In the genomic region with DNA sequence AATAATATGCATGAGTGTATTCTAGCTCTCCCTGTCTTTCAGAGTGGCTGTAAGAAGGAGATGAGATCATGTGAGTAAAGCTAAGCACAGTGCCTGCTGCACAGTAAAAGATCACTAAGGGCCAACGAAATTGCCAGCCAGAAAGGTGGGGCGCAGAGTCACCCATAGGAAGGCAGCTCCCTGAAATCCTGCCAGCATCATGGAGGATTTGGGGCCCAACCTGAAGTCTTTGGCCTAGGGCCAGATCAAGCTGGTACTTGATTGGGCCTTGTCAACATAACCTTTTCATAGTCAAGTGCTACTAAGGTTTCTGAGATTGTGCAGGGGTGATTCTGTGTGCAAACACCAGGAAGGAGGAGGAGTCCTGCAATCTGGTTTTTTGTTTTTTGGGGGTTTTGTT, we compare ENCODE assay signal across 27 cellular contexts. TPM values are rescaled to one million over a fixed set of nuclear protein-coding genes. Genes with fewer than 3 reads are reported as not detected.
DNase-seq lines count a peak whose midpoint lies in the region; ATAC-seq, FAIRE-seq and TF ChIP-seq lines count a peak whose summit lies in the region.
"Had no signal": no experiment of that assay in that cellular context is flagged by ENCODE, and none has a peak within 500 bp of the region (broad histone marks: within the 10 kb centered on the region; RNA-seq: fewer than 3 reads in every experiment).

No MANE protein-coding gene starts in this region.

- in situ Hi-C loops in KBM-7 (cut with MboI; ENCODE audit: low pct_unique_long_range_greater_than_20kb, low sequenced_read_pairs), result no loop called here

- 38 to 66% methylated on average over 2 of the region's 2 CpGs for WGBS in thyroid gland, 2 donors

- intact Hi-C loops in thyroid gland (cut with DNase I), result loop anchor here (5.0 kb wide), 1 partner anchor 109 kb away; no protein-coding TSS in a partner anchor

- no peaks in the 10 kb centered on the region for H3K9me3 Mint-ChIP-seq in HFFc6

- TF ChIP-seq CTCF in bronchial epithelial cell (IDR thresholded peaks at IDR 0.05; ENCODE audit: insufficient read depth, low read length, severe bottlenecking), result no peak
- TF ChIP-seq CTCF in thyroid gland (IDR thresholded peaks at IDR 0.05), result no peak
- no peak for TF ChIP-seq CTCF in HFFc6 (IDR thresholded peaks at IDR 0.05)

- peaks cover 14 to 44% of the 10 kb centered on the region in 2 donors for H3K4me1 ChIP-seq in thyroid gland
- H3K4me1 ChIP-seq: heart right ventricle had no signal

- no peaks in the 10 kb centered on the region for H3K27me3 ChIP-seq in bronchial epithelial cell (ENCODE audit: control insufficient read depth, insufficient read depth, low read length)
- H3K27me3 ChIP-seq in thyroid gland, result no peaks in the 10 kb centered on the region
- H3K27me3 ChIP-seq: cardiac muscle cell had no signal

- H3K9me3 ChIP-seq in thyroid gland, result no peaks in the 10 kb centered on the region
- H3K9me3 ChIP-seq: heart right ventricle had no signal

- no peak overlapping the region for H3K27ac Mint-ChIP-seq in HFFc6
- H3K27ac Mint-ChIP-seq: activated CD8-positive, alpha-beta T cell treated with anti-CD3 and anti-CD28 coated beads, Interleukin-2, amount 10 ng/mL, durations not matched to agents 7 days and 5 days had no signal

- H3K4me3 ChIP-seq in bronchial epithelial cell (ENCODE audit: low read depth, low read length) (no peak overlapping the region), thyroid gland (replicated peaks in 1 of 3) (no peak overlapping the region)
- H3K4me3 ChIP-seq: cardiac muscle cell, GM23248, heart right ventricle had no signal

- H3K27me3 Mint-ChIP-seq in HFFc6 (ENCODE audit: insufficient read depth), result peaks cover 11% of the 10 kb centered on the region

- no peak overlapping the region for H3K4me3 Mint-ChIP-seq in HFFc6
- H3K4me3 Mint-ChIP-seq: activated CD8-positive, alpha-beta T cell treated with anti-CD3 and anti-CD28 coated beads, Interleukin-2, amount 10 ng/mL, durations not matched to agents 7 days and 5 days had no signal

- peak; percentile 61 for DNase-seq in NCI-H2171 treated with DMSO at 0.1 percent for 48 hours (lab: John Stamatoyannopoulos, UW)
- no peak for DNase-seq in NCI-H2171 (lab: John Stamatoyannopoulos, UW)
- peak; percentile 58 for DNase-seq in NCI-H2029 (lab: John Stamatoyannopoulos, UW)
- DNase-seq in bronchial epithelial cell (ENCODE audit: low read depth), result peak; percentile 60
- peak; percentile 72 to 76 for DNase-seq in thyroid gland
- no peak for DNase-seq in KBM-7
- DNase-seq in HFFc6, result no peak
- DNase-seq: activated CD8-positive, alpha-beta T cell treated with anti-CD3 and anti-CD28 coated beads, Interleukin-2, amount 10 ng/mL, durations not matched to agents 7 days and 5 days; activated T-cell treated with anti-CD3 and anti-CD28 coated beads, Interleukin-2, amount 50 U/mL, for 1 hour; amniotic stem cell; dermis blood vessel endothelial cell; GDM1; GM23248; heart right ventricle; mammary epithelial cell; NCI-H2227 treated with DMSO at 0.1 percent for 48 hours; retina; RPMI8226; stimulated activated CD4-positive, alpha-beta T cell treated with anti-CD3 and anti-CD28 coated beads, Interleukin-12 subunit alpha, Interleukin-12 subunit beta, amount 100 ng/mL, for 4 hours had no signal

- FAIRE-seq in bronchial epithelial cell (lab: Jason Lieb, UNC), result no peak
- FAIRE-seq: A204.1, D721Med, endothelial cell of umbilical vein, urothelium cell line had no signal

- ATAC-seq in HG02571 (IDR thresholded peaks at IDR 0.05; ENCODE audit: unreplicated experiment), result no peak
- ATAC-seq: activated CD4-positive, CD25-positive, alpha-beta regulatory T cell treated with anti-CD3 and anti-CD28 coated beads, Interleukin-2, amount 50 U/mL, for 24 hours; activated CD8-positive, alpha-beta T cell treated with anti-CD3 and anti-CD28 coated beads, Interleukin-2, amount 10 ng/mL, durations not matched to agents 7 days and 5 days had no signal

- no peaks in the 10 kb centered on the region for H3K36me3 Mint-ChIP-seq in HFFc6 (ENCODE audit: low read depth)

- no peak for TF ChIP-seq POLR2A in thyroid gland (IDR thresholded peaks at IDR 0.05)

- H3K36me3 ChIP-seq in bronchial epithelial cell (ENCODE audit: control insufficient read depth, insufficient read depth, low read length) (no peaks in the 10 kb centered on the region), thyroid gland (no peaks in the 10 kb centered on the region)
- H3K36me3 ChIP-seq: cardiac muscle cell, heart right ventricle had no signal

- H3K4me1 Mint-ChIP-seq in HFFc6 (ENCODE audit: low read depth), result no peaks in the 10 kb centered on the region

- H3K27ac ChIP-seq in thyroid gland, result peak overlapping the region; percentile 15 to 29 (median 17)
- H3K27ac ChIP-seq: cardiac muscle cell, GM23248, heart right ventricle had no signal

RNA-seq across cellular contexts. Expression of gene SCNN1B, which starts 16.5 kb away (rescaled TPM):
- total RNA-seq in bronchial epithelial cell (0.79 and 5.8 TPM in 2 replicates), thyroid gland (10 to 100 TPM in 3 of 4 donors, 1 to 10 TPM in 1; 8.1 to 30.5 (median 11.9) TPM)
- total RNA-seq in HFFc6 (2021; fragmentation: NEBNext Ultra II Directional; extraction: Animal tissue kit (Norgen Biotek cat#: 25700)), result not detected
- total RNA-seq: activated CD8-positive, alpha-beta T cell treated with anti-CD3 and anti-CD28 coated beads, Interleukin-2, amount 10 ng/mL, durations not matched to agents 7 days and 5 days; cardiac muscle cell; endothelial cell of umbilical vein; fibroblast of villous mesenchyme; GM23248 had no signal

Comparison
In these comparisons a context has a peak if more than half of its experiments do, and no peak if none do; other contexts are left out.
1. DNase-seq: peak in NCI-H2171 treated with DMSO at 0.1 percent for 48 hours (single experiment), NCI-H2029 (single experiment), bronchial epithelial cell (single experiment) and thyroid gland (2 of 2); none in NCI-H2171 (single experiment), KBM-7 (single experiment) and HFFc6 (single experiment).